In the genomic region with DNA sequence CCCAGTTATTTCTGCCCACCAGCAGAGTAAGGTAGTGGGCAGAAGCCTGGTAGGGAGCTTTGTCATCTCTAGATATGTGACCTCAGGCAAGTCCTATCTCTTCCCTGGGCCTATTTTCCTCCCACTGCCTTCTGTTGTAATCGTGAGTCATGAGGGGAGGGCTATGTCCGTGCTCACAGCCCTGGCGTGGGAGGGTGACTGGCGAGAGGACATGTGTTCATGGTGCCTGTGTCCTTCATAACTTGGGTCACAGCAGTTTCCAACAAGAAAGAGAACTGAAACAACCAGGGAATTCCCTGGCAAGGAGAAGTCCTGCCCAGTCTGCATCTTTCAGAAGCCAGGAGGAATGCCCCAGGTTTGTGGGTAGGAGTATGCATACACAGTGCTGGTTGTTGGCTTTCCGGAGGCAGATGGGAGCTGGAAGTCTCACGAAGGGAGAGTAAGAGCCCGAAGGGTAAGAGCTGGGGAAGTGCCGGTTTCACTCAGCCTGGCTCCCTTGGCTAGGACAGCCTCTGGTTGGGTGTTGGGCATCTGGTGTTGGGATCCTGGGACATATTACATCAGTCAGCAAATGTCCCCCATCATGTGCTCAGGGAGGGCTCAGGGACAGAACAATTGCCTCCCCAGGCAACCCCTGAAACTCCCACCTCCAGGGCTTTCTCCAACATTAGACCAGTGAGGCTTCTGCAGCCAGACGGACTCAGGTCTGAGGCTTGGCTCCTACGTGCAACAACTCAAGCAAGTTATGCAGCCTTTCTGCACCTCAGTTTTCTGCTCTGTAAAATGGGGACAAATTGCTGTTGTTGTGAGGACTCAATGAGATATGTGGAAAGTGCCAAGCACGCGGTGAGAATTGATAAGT, we compare ENCODE assay signal across 2 cellular contexts.
TF ChIP-seq lines count a peak whose summit lies in the region.

No MANE protein-coding gene starts in this region.

TF ChIP-seq in IMR-90, 13 proteins besides CTCF, POLR2A, EP300 and RAD21:
- peak; percentile 79 for TF ChIP-seq CEBPB (IDR thresholded peaks at IDR 0.05; ENCODE audit: low read depth, low read length)
- no peak for TF ChIP-seq RFX5 (IDR thresholded peaks at IDR 0.05; ENCODE audit: low read depth, low read length)
- peak; percentile 81 for TF ChIP-seq MAZ (IDR thresholded peaks at IDR 0.05; ENCODE audit: borderline replicate concordance, low read depth, low read length)
- TF ChIP-seq, protein P1, sequence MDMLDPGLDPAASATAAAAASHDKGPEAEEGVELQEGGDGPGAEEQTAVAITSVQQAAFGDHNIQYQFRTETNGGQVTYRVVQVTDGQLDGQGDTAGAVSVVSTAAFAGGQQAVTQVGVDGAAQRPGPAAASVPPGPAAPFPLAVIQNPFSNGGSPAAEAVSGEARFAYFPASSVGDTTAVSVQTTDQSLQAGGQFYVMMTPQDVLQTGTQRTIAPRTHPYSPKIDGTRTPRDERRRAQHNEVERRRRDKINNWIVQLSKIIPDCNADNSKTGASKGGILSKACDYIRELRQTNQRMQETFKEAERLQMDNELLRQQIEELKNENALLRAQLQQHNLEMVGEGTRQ (IDR thresholded peaks at IDR 0.05; ENCODE audit: low read depth, low read length): peak; percentile 49; the same call in 1 of the 2 replicates
- TF ChIP-seq BHLHE40 (IDR thresholded peaks at IDR 0.05; ENCODE audit: low read depth, low read length): peak; percentile 22; the same call in 1 of the 2 replicates
- no peak for TF ChIP-seq MXI1 (IDR thresholded peaks at IDR 0.05; ENCODE audit: borderline replicate concordance, low read depth, low read length)
- TF ChIP-seq FOS (IDR thresholded peaks at IDR 0.05; ENCODE audit: low read depth, low read length): peak; percentile 73

TF ChIP-seq in HEK293T, 16 proteins besides CTCF, POLR2A, EP300 and RAD21:
- TF ChIP-seq FOXM1 (IDR thresholded peaks at IDR 0.05; ENCODE audit: borderline replicate concordance) (no peak), L3MBTL2 (conservative IDR thresholded peaks at IDR 0.05) (no peak), FOXA1 (IDR thresholded peaks at IDR 0.05) (no peak)
- TF ChIP-seq, protein P2, sequence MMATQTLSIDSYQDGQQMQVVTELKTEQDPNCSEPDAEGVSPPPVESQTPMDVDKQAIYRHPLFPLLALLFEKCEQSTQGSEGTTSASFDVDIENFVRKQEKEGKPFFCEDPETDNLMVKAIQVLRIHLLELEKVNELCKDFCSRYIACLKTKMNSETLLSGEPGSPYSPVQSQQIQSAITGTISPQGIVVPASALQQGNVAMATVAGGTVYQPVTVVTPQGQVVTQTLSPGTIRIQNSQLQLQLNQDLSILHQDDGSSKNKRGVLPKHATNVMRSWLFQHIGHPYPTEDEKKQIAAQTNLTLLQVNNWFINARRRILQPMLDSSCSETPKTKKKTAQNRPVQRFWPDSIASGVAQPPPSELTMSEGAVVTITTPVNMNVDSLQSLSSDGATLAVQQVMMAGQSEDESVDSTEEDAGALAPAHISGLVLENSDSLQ (IDR thresholded peaks at IDR 0.05): no peak
